In genomic region chr2:177693658-177694334, GRCh38 we compare ENCODE assay signal across 18 cellular contexts.
"Had no signal": no experiment of that assay in that cellular context is flagged by ENCODE, and none has a peak within 500 bp of the region (broad histone marks: within the 10 kb centered on the region; RNA-seq: fewer than 3 reads in every experiment).

No MANE protein-coding gene starts in this region.

- H3K36me3 ChIP-seq: gastroesophageal sphincter, heart right ventricle, right atrium auricular region, tibial nerve had no signal

- H3K27ac Mint-ChIP-seq: activated CD4-positive, alpha-beta T cell treated with anti-CD3 and anti-CD28 coated beads, Interleukin-2, amount 10 ng/mL, durations not matched to agents 7 days and 5 days; activated CD8-positive, alpha-beta T cell treated with anti-CD3 and anti-CD28 coated beads, Interleukin-2, amount 10 ng/mL, durations not matched to agents 7 days and 5 days; activated naive CD4-positive, alpha-beta T cell treated with anti-CD3 and anti-CD28 coated beads for 36 hours; nephron progenitor cell; stimulated activated naive CD8-positive, alpha-beta T cell treated with anti-CD3 and anti-CD28 coated beads, Interleukin-15, Interleukin-2, amounts not matched to agents 100 ng/mL and 50 ng/mL, for 24 hours had no signal

- H3K27ac ChIP-seq: coronary artery, gastroesophageal sphincter, heart right ventricle, right atrium auricular region, tibial nerve had no signal

- H3K4me3 Mint-ChIP-seq: activated CD4-positive, alpha-beta T cell treated with anti-CD3 and anti-CD28 coated beads, Interleukin-2, amount 10 ng/mL, durations not matched to agents 7 days and 5 days; activated CD8-positive, alpha-beta T cell treated with anti-CD3 and anti-CD28 coated beads, Interleukin-2, amount 10 ng/mL, durations not matched to agents 7 days and 5 days; activated naive CD4-positive, alpha-beta T cell treated with anti-CD3 and anti-CD28 coated beads for 36 hours; activated T-cell treated with anti-CD3 and anti-CD28 coated beads, Interleukin-2, amount 50 U/mL, for 4 hours; nephron progenitor cell; stimulated activated naive CD8-positive, alpha-beta T cell treated with anti-CD3 and anti-CD28 coated beads, Interleukin-15, Interleukin-2, amounts not matched to agents 100 ng/mL and 50 ng/mL, for 24 hours had no signal

- H3K9me3 ChIP-seq: gastroesophageal sphincter, heart right ventricle, right atrium auricular region, tibial nerve had no signal

- H3K27me3 ChIP-seq: gastroesophageal sphincter, heart right ventricle, right atrium auricular region, tibial nerve had no signal

- H3K9me3 Mint-ChIP-seq: activated CD4-positive, alpha-beta T cell treated with anti-CD3 and anti-CD28 coated beads, Interleukin-2, amount 10 ng/mL, durations not matched to agents 7 days and 5 days; activated naive CD4-positive, alpha-beta T cell treated with anti-CD3 and anti-CD28 coated beads for 36 hours; activated T-cell treated with anti-CD3 and anti-CD28 coated beads, Interleukin-2, amount 50 U/mL, for 4 hours; nephron progenitor cell; stimulated activated naive CD8-positive, alpha-beta T cell treated with anti-CD3 and anti-CD28 coated beads, Interleukin-15, Interleukin-2, amounts not matched to agents 100 ng/mL and 50 ng/mL, for 24 hours had no signal

- DNase-seq: activated CD4-positive, alpha-beta T cell treated with anti-CD3 and anti-CD28 coated beads, Interleukin-2, amount 10 ng/mL, durations not matched to agents 7 days and 5 days; activated CD8-positive, alpha-beta memory T cell treated with anti-CD3 and anti-CD28 coated beads, Interleukin-2, amount 50 U/mL, for 4 hours; activated CD8-positive, alpha-beta T cell treated with anti-CD3 and anti-CD28 coated beads, Interleukin-2, amount 10 ng/mL, durations not matched to agents 7 days and 5 days; activated naive CD4-positive, alpha-beta T cell treated with anti-CD3 and anti-CD28 coated beads for 36 hours; activated T-cell treated with anti-CD3 and anti-CD28 coated beads, Interleukin-2, amount 50 U/mL, for 4 hours; anterior cingulate cortex; heart right ventricle; left colon; nephron progenitor cell; nucleus accumbens; posterior cingulate gyrus had no signal

- ATAC-seq: activated CD8-positive, alpha-beta T cell treated with anti-CD3 and anti-CD28 coated beads, Interleukin-2, amount 10 ng/mL, durations not matched to agents 7 days and 5 days; activated T-cell treated with anti-CD3 and anti-CD28 coated beads, Interleukin-2, amount 50 U/mL, for 4 hours; gastroesophageal sphincter; heart right ventricle had no signal

- H3K4me3 ChIP-seq: coronary artery, gastroesophageal sphincter, heart right ventricle, lung, right atrium auricular region, tibial nerve had no signal

- FAIRE-seq: endometrium had no signal

- H3K4me1 ChIP-seq: gastroesophageal sphincter, heart right ventricle, right atrium auricular region had no signal
